16 cellular contexts compared by ENCODE assay signal in genomic region chr6:108222504-108222903, GRCh38. TPM values are rescaled to one million over a fixed set of nuclear protein-coding genes. Genes with fewer than 3 reads are reported as not detected.
DNase-seq lines count a peak whose midpoint lies in the region; ATAC-seq and TF ChIP-seq lines count a peak whose summit lies in the region.
"Had no signal": no experiment of that assay in that cellular context is flagged by ENCODE, and none has a peak within 500 bp of the region (broad histone marks: within the 10 kb centered on the region; RNA-seq: fewer than 3 reads in every experiment).

No MANE protein-coding gene starts in this region.

- peak overlapping the region in 7 of 11 experiments; percentile 6 to 65 (median 40); a peak in 13 of 22 replicates for H3K4me2 ChIP-seq in BLaER1 treated with 17β-estradiol and CSF1 and Interleukin-3, amounts not matched to agents 10 nM and 100 nM
- no peak overlapping the region for H3K4me2 ChIP-seq in Karpas-422 (ENCODE audit: low read depth, low read length, poor library complexity, severe bottlenecking)

- peaks cover 52 to 84% (median 65%) of the 10 kb centered on the region in 11 experiments for H3K36me3 ChIP-seq in BLaER1 treated with 17β-estradiol and CSF1 and Interleukin-3, amounts not matched to agents 10 nM and 100 nM
- peaks cover 24% of the 10 kb centered on the region; the same call in 1 of the 2 replicates for H3K36me3 ChIP-seq in Karpas-422 (ENCODE audit: insufficient read depth, low read length)
- H3K36me3 ChIP-seq in lower lobe of right lung = peaks cover 55% of the 10 kb centered on the region
- H3K36me3 ChIP-seq: ovary had no signal

- peaks cover 15% of the 10 kb centered on the region for H3K4me1 Mint-ChIP-seq in activated T-helper 17 cell treated with anti-CD3 and anti-CD28 coated beads, Interleukin-2, amount 50 U/mL, for 72 hours

- H3K36me3 Mint-ChIP-seq in activated T-helper 17 cell treated with anti-CD3 and anti-CD28 coated beads, Interleukin-2, amount 50 U/mL, for 72 hours (ENCODE audit: low read depth) = peaks cover 57% of the 10 kb centered on the region

- H3K9me3 Mint-ChIP-seq in activated T-helper 17 cell treated with anti-CD3 and anti-CD28 coated beads, Interleukin-2, amount 50 U/mL, for 72 hours = no peaks in the 10 kb centered on the region

- 0 out of 22 replicates have a peak overlapping the region, but pooled peaks of 1 of the 11 experiments have one; percentile 11 for H3K9ac ChIP-seq in BLaER1 treated with 17β-estradiol and CSF1 and Interleukin-3, amounts not matched to agents 10 nM and 100 nM
- no peak overlapping the region for H3K9ac ChIP-seq in Karpas-422 (ENCODE audit: low read length)

- H3K27me3 Mint-ChIP-seq in activated T-helper 17 cell treated with anti-CD3 and anti-CD28 coated beads, Interleukin-2, amount 50 U/mL, for 72 hours = no peaks in the 10 kb centered on the region

- H3K4me1 ChIP-seq in BLaER1 treated with 17β-estradiol and CSF1 and Interleukin-3, amounts not matched to agents 10 nM and 100 nM = peaks cover 0 to 38% (median 19%) of the 10 kb centered on the region in 10 experiments; a peak in 14 of 20 replicates
- peaks cover 64% of the 10 kb centered on the region for H3K4me1 ChIP-seq in Karpas-422 (ENCODE audit: low read length)
- no peaks in the 10 kb centered on the region for H3K4me1 ChIP-seq in lower lobe of right lung
- H3K4me1 ChIP-seq: SJSA1 had no signal

- no peak overlapping the region for H3K4me3 Mint-ChIP-seq in activated T-helper 17 cell treated with anti-CD3 and anti-CD28 coated beads, Interleukin-2, amount 50 U/mL, for 72 hours

- intact Hi-C loops in lower lobe of right lung (cut with DNase I) = no loop called here

- H3K27ac ChIP-seq in BLaER1 treated with 17β-estradiol and CSF1 and Interleukin-3, amounts not matched to agents 10 nM and 100 nM = peak overlapping the region in 2 of 11 experiments; percentile 12 to 19; a peak in 5 of 22 replicates
- H3K27ac ChIP-seq in Karpas-422 (ENCODE audit: low read length) = peak overlapping the region; percentile 40; the same call in 1 of the 2 replicates
- no peak overlapping the region for H3K27ac ChIP-seq in lower lobe of right lung
- H3K27ac ChIP-seq: dorsolateral prefrontal cortex, ovary, SJSA1 had no signal

- H4K20me1 ChIP-seq in BLaER1 treated with 17β-estradiol and CSF1 and Interleukin-3, amounts not matched to agents 10 nM and 100 nM = peaks cover 0 to 100% (median 52%) of the 10 kb centered on the region in 11 experiments; a peak in 19 of 22 replicates
- no peaks in the 10 kb centered on the region for H4K20me1 ChIP-seq in Karpas-422 (ENCODE audit: insufficient read depth, low read depth, low read length)

- no peaks in the 10 kb centered on the region for H3K27me3 ChIP-seq in BLaER1 treated with 17β-estradiol and CSF1 and Interleukin-3, amounts not matched to agents 10 nM and 100 nM
- H3K27me3 ChIP-seq in Karpas-422 (ENCODE audit: low read length) (no peaks in the 10 kb centered on the region), lower lobe of right lung (ENCODE audit: low read depth) (no peaks in the 10 kb centered on the region)
- H3K27me3 ChIP-seq: dorsolateral prefrontal cortex, ovary, SJSA1 had no signal

- H3K79me2 ChIP-seq in Karpas-422 (ENCODE audit: low read length) = peaks cover 70% of the 10 kb centered on the region

- no peak for ATAC-seq in activated T-helper 17 cell treated with anti-CD3 and anti-CD28 coated beads, Interleukin-2, amount 50 U/mL, for 72 hours (replicated peaks)
- peak; percentile 41 to 46 for ATAC-seq in lower lobe of right lung
- no peak for ATAC-seq in HG02981 (IDR thresholded peaks at IDR 0.05; ENCODE audit: unreplicated experiment)
- ATAC-seq: activated CD4-positive, CD25-positive, alpha-beta regulatory T cell treated with anti-CD3 and anti-CD28 coated beads, Interleukin-2, amount 50 U/mL, for 24 hours; left lobe of liver had no signal

- H3K9me2 ChIP-seq in Karpas-422 (replicated peaks; ENCODE audit: insufficient read depth, low read length) = no peaks in the 10 kb centered on the region

- peaks cover 0 to 16% (median 11%) of the 10 kb centered on the region in 11 experiments; a peak in 15 of 22 replicates for H3K9me3 ChIP-seq in BLaER1 treated with 17β-estradiol and CSF1 and Interleukin-3, amounts not matched to agents 10 nM and 100 nM (replicated peaks in 1 of 11)
- H3K9me3 ChIP-seq in Karpas-422 (ENCODE audit: low read length) (no peaks in the 10 kb centered on the region), lower lobe of right lung (no peaks in the 10 kb centered on the region)
- H3K9me3 ChIP-seq: ovary, SJSA1 had no signal

- H2AFZ ChIP-seq in Karpas-422 (ENCODE audit: low read length) = no peak overlapping the region

- no peak overlapping the region for H3K4me3 ChIP-seq in BLaER1 treated with 17β-estradiol and CSF1 and Interleukin-3, amounts not matched to agents 10 nM and 100 nM
- H3K4me3 ChIP-seq in Karpas-422 (ENCODE audit: low read length) (no peak overlapping the region), lower lobe of right lung (no peak overlapping the region)
- H3K4me3 ChIP-seq: dorsolateral prefrontal cortex, ovary, SJSA1 had no signal

- in situ Hi-C loops in GM13976 (cut with MboI; ENCODE audit: low sequenced_read_pairs, unreplicated experiment) = no loop called here

- no peak for DNase-seq in Karpas-422
- no peak for DNase-seq in lower lobe of right lung
- no peak for DNase-seq in GM13976 (ENCODE audit: low spot score)
- DNase-seq in iPS-NIHi11 (ENCODE audit: low spot score) = no peak
- no peak for DNase-seq in germinal center (ENCODE audit: low spot score)
- DNase-seq: dorsolateral prefrontal cortex; NCI-H1417 treated with DMSO at 0.1 percent for 48 hours; NCI-H524; ovary; stimulated activated naive CD4-positive, alpha-beta T cell had no signal

- TF ChIP-seq CTCF in lower lobe of right lung (IDR thresholded peaks at IDR 0.05) (no peak), GM13976 (IDR thresholded peaks at IDR 0.05; ENCODE audit: borderline replicate concordance, control extremely low read depth, extremely low read depth, insufficient read depth, missing control alignments) (no peak)

- peak overlapping the region; percentile 73 for H3K27ac Mint-ChIP-seq in activated T-helper 17 cell treated with anti-CD3 and anti-CD28 coated beads, Interleukin-2, amount 50 U/mL, for 72 hours

RNA-seq across cellular contexts. Expression of gene SNX3, which starts 38.3 kb away (rescaled TPM):
- 90.8 and 177 TPM in 2 replicates for total RNA-seq in Karpas-422 (2014; rRNA removed; shearing (Covaris generic); ENCODE audit: low replicate concordance)
- total RNA-seq in activated T-helper 17 cell treated with anti-CD3 and anti-CD28 coated beads, Interleukin-2, amount 50 U/mL, for 72 hours = 10 to 100 TPM; 60.1 to 84.6 TPM
- 230 TPM for total RNA-seq in lower lobe of right lung

RNA-seq across cellular contexts. Expression of gene NR2E1, which starts 56.7 kb away (rescaled TPM):
- total RNA-seq in Karpas-422 (2014; rRNA removed; shearing (Covaris generic); ENCODE audit: low replicate concordance) = not detected in 2 replicates
- not detected for total RNA-seq in activated T-helper 17 cell treated with anti-CD3 and anti-CD28 coated beads, Interleukin-2, amount 50 U/mL, for 72 hours
- total RNA-seq in lower lobe of right lung = not detected
- total RNA-seq: left lobe of liver, ovary had no signal

Comparison
In these comparisons a context has a peak if more than half of its experiments do, and no peak if none do; other contexts are left out.
1. ATAC-seq: peak in lower lobe of right lung (2 of 2); none in activated T-helper 17 cell treated with anti-CD3 and anti-CD28 coated beads, Interleukin-2, amount 50 U/mL, for 72 hours (single experiment) and HG02981 (single experiment).